In the genomic region with DNA sequence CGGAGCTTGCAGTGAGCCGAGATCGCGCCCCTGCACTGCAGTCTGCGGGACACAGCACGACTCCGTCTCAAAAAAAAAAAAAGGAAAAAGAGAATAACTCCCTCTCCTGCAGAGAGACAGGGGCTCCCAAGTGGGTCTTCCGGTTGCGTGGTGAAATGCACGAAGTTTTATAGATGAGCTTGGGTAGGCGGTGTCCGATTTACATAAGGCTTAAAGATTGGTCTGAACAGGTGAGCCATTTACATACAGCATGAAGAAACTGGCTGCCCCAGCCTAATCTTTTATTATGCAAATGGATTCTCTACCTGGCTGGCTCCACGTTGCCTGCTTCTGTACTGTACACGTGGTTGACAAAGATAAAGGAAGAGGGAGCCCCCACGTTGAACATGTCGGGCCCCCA, we compare ENCODE assay signal across 14 cellular contexts. TPM values are rescaled to one million over a fixed set of nuclear protein-coding genes. Genes with fewer than 3 reads are reported as not detected.
A peak's percentile ranks its signal among the peaks of the same experiment; 100 is the strongest.
DNase-seq lines count a peak whose midpoint lies in the region; ATAC-seq and TF ChIP-seq lines count a peak whose summit lies in the region.
"Had no signal": no experiment of that assay in that cellular context is flagged by ENCODE, and none has a peak within 500 bp of the region (broad histone marks: within the 10 kb centered on the region; RNA-seq: fewer than 3 reads in every experiment).

No MANE protein-coding gene starts in this region.

- H3K27ac Mint-ChIP-seq in H9 (peak overlapping the region; percentile 44 to 83 (median 76); a peak in 4 of 7 replicates), neural progenitor cell (no peak overlapping the region)
- H3K27ac Mint-ChIP-seq: activated naive CD8-positive, alpha-beta T cell treated with anti-CD3 and anti-CD28 coated beads, Interleukin-2, amount 10 ng/mL, durations not matched to agents 7 days and 5 days; stimulated activated naive B cell treated with anti-CD40 and anti-IgM and Interleukin-4, amounts not matched to agents 10 μg/mL and 1 μg/mL and 100 μg/mL, for 72 hours; T-helper 2 cell treated with Interferon-gamma antibody and Interleukin-4, amounts not matched to agents 5 μg/mL and 100 μg/mL, for 36 hours had no signal

- H3K4me1 Mint-ChIP-seq in H9 (peaks cover 16 to 17% of the 10 kb centered on the region in 2 experiments), neural progenitor cell (peaks cover 2% of the 10 kb centered on the region)
- H3K4me1 Mint-ChIP-seq: activated naive CD8-positive, alpha-beta T cell treated with anti-CD3 and anti-CD28 coated beads, Interleukin-2, amount 10 ng/mL, durations not matched to agents 7 days and 5 days; CD14-positive monocyte had no signal

- peak overlapping the region; percentile 40 for H3K4me3 ChIP-seq in epithelial cell of esophagus (ENCODE audit: low read length)
- peak overlapping the region; percentile 45 for H3K4me3 ChIP-seq in neural progenitor cell

- H3K79me1 ChIP-seq in H9 (ENCODE audit: insufficient read depth, low read depth, low read length, poor library complexity, severe bottlenecking) = no peaks in the 10 kb centered on the region

- H3K27me3 Mint-ChIP-seq in H9 (ENCODE audit: low read depth) = no peaks in the 10 kb centered on the region; the same call in 1 of the 2 replicates
- peaks cover 2% of the 10 kb centered on the region for H3K27me3 Mint-ChIP-seq in neural progenitor cell (ENCODE audit: insufficient read depth, low read depth)

- no peak for TF ChIP-seq CTCF in H9 (conservative IDR thresholded peaks at IDR 0.05)
- TF ChIP-seq CTCF in epithelial cell of esophagus (IDR thresholded peaks at IDR 0.05; ENCODE audit: insufficient read depth, low read depth, low read length, missing control alignments) = no peak
- no peak for TF ChIP-seq CTCF in neural progenitor cell (IDR thresholded peaks at IDR 0.05)

- H4K20me1 ChIP-seq in H9 (ENCODE audit: control insufficient read depth, insufficient read depth, insufficient read length) (no peaks in the 10 kb centered on the region), neural progenitor cell (ENCODE audit: low read depth) (no peaks in the 10 kb centered on the region)

- H3K27me3 ChIP-seq in H9 (ENCODE audit: insufficient read depth, low read length) (no peaks in the 10 kb centered on the region), neural progenitor cell (no peaks in the 10 kb centered on the region)

- peak overlapping the region; percentile 24 for H3K4me2 ChIP-seq in H9 (ENCODE audit: insufficient read depth, insufficient read length, low read length)
- H3K4me2 ChIP-seq in neural progenitor cell = peak overlapping the region; percentile 72

- H2BK15ac ChIP-seq in H9 (ENCODE audit: low read depth, low read length) = no peak overlapping the region

- no peak overlapping the region for H4K91ac ChIP-seq in H9 (ENCODE audit: insufficient read length, low read depth, low read length)

- H3K4ac ChIP-seq in H9 (ENCODE audit: low read depth, low read length) = no peak overlapping the region; the same call in 1 of the 2 replicates

- no peak overlapping the region for H3K56ac ChIP-seq in H9 (ENCODE audit: insufficient read length, low read depth, low read length)

- no peak overlapping the region for H4K5ac ChIP-seq in H9 (ENCODE audit: insufficient read length, low read depth, low read length)

- H4K8ac ChIP-seq in H9 (replicated peaks; ENCODE audit: insufficient read length, low read depth, low read length) = no peak overlapping the region

- H3K36me3 Mint-ChIP-seq in H9 (ENCODE audit: insufficient read depth in 1 of 3, low read depth in 3 of 3) (peaks cover 6 to 12% (median 6%) of the 10 kb centered on the region in 3 experiments), neural progenitor cell (no peaks in the 10 kb centered on the region)
- H3K36me3 Mint-ChIP-seq: activated naive CD8-positive, alpha-beta T cell treated with anti-CD3 and anti-CD28 coated beads, Interleukin-2, amount 10 ng/mL, durations not matched to agents 7 days and 5 days had no signal

- H3K23ac ChIP-seq in H9 (ENCODE audit: insufficient read length, low read depth, low read length) = no peak overlapping the region

- H3K4me1 ChIP-seq in H9 (ENCODE audit: insufficient read depth, low read length) = no peaks in the 10 kb centered on the region; the same call in 1 of the 2 replicates
- H3K4me1 ChIP-seq in neural progenitor cell = no peaks in the 10 kb centered on the region

- H2BK5ac ChIP-seq in H9 (ENCODE audit: insufficient read length, low read length) = no peak overlapping the region

- H3K9me3 Mint-ChIP-seq in H9 (peaks cover 21 to 59% of the 10 kb centered on the region in 2 experiments), neural progenitor cell (peaks cover 3% of the 10 kb centered on the region)
- H3K9me3 Mint-ChIP-seq: T-helper 2 cell treated with Interferon-gamma antibody and Interleukin-4, amounts not matched to agents 5 μg/mL and 100 μg/mL, for 36 hours had no signal

- H3K27ac ChIP-seq in H9 (ENCODE audit: insufficient read length, low read depth, low read length) = no peak overlapping the region
- no peak overlapping the region for H3K27ac ChIP-seq in neural progenitor cell

- H2BK120ac ChIP-seq in H9 (ENCODE audit: low read depth, low read length, poor library complexity, severe bottlenecking) = peak overlapping the region; percentile 38

- H3K79me2 ChIP-seq in H9 (ENCODE audit: insufficient read depth, low read length) = no peaks in the 10 kb centered on the region
- no peaks in the 10 kb centered on the region for H3K79me2 ChIP-seq in neural progenitor cell (ENCODE audit: low read depth)

- no peak overlapping the region for H2AK5ac ChIP-seq in H9 (ENCODE audit: insufficient read length, low read length)

- H2BK20ac ChIP-seq in H9 (ENCODE audit: low read depth, low read length, poor library complexity, severe bottlenecking) = no peak overlapping the region

- H3K23me2 ChIP-seq in H9 (ENCODE audit: insufficient read length, low read depth, low read length, poor library complexity, severe bottlenecking) = no peaks in the 10 kb centered on the region

- H3K9ac ChIP-seq in H9 (ENCODE audit: extremely low read depth, insufficient read length, low read length) (no peak overlapping the region), neural progenitor cell (no peak overlapping the region)

- H3K4me3 Mint-ChIP-seq in H9 = peak overlapping the region; percentile 54 to 59; a peak in 3 of 5 replicates
- H3K4me3 Mint-ChIP-seq in neural progenitor cell = no peak overlapping the region
- H3K4me3 Mint-ChIP-seq: activated naive CD8-positive, alpha-beta T cell treated with anti-CD3 and anti-CD28 coated beads, Interleukin-2, amount 10 ng/mL, durations not matched to agents 7 days and 5 days; CD14-positive monocyte; stimulated activated naive B cell treated with anti-CD40 and anti-IgM and Interleukin-4, amounts not matched to agents 10 μg/mL and 1 μg/mL and 100 μg/mL, for 72 hours; T-helper 2 cell treated with Interferon-gamma antibody and Interleukin-4, amounts not matched to agents 5 μg/mL and 100 μg/mL, for 36 hours had no signal

- H2BK12ac ChIP-seq in H9 (ENCODE audit: insufficient read length, low read depth, low read length) = no peak overlapping the region

- H3K36me3 ChIP-seq in neural progenitor cell = no peaks in the 10 kb centered on the region

- no CpG with 5 or more reads among the region's 16 CpGs for WGBS in H9 (ENCODE audit: extremely low coverage, insufficient read length, low lambda C conversion rate)

- H3F3A ChIP-seq in neural progenitor cell (ENCODE audit: low read depth) = peaks cover 4% of the 10 kb centered on the region

- no peak for ATAC-seq in GM21526 (IDR thresholded peaks at IDR 0.05; ENCODE audit: low FRiP score, unreplicated experiment)
- ATAC-seq: stimulated activated naive B cell treated with anti-CD40 and anti-IgM and Interleukin-4, amounts not matched to agents 10 μg/mL and 1 μg/mL and 100 μg/mL, for 72 hours had no signal

- H3K18ac ChIP-seq in H9 (ENCODE audit: insufficient read length, low read depth, low read length) = peak overlapping the region; percentile 75

- peak; percentile 88 for DNase-seq in H9
- DNase-seq in NCI-H2171 treated with DMSO at 0.1 percent for 48 hours (lab: John Stamatoyannopoulos, UW) = peak; percentile 88
- peak; percentile 44 for DNase-seq in epithelial cell of esophagus (ENCODE audit: low read depth)
- DNase-seq in neural progenitor cell (ENCODE audit: low spot score) = peak; percentile 16
- no peak for DNase-seq in NOMO-1 treated with DMSO at 0.1 percent for 48 hours (lab: John Stamatoyannopoulos, UW; ENCODE audit: unreplicated experiment)
- no peak for DNase-seq in T1000 (lab: John Stamatoyannopoulos, UW)
- DNase-seq in NAMALWA (ENCODE audit: low spot score) = no peak
- DNase-seq: activated naive CD8-positive, alpha-beta T cell treated with anti-CD3 and anti-CD28 coated beads, Interleukin-2, amount 10 ng/mL, durations not matched to agents 7 days and 5 days; occipital lobe; stimulated activated CD4-positive, alpha-beta T cell treated with anti-CD3 and anti-CD28 coated beads, Interleukin-1b, Interleukin-23, amount 100 ng/mL, for 48 hours; stimulated activated naive B cell treated with anti-CD40 and anti-IgM and Interleukin-4, amounts not matched to agents 10 μg/mL and 1 μg/mL and 100 μg/mL, for 72 hours had no signal

- no peak overlapping the region; the same call in 1 of the 2 replicates for H3K14ac ChIP-seq in H9 (ENCODE audit: insufficient read depth, low read length)

- H3K9me3 ChIP-seq in H9 (ENCODE audit: control insufficient read depth, low read depth, low read length) (no peaks in the 10 kb centered on the region), neural progenitor cell (ENCODE audit: low read depth) (no peaks in the 10 kb centered on the region)

- no peak overlapping the region for H2AFZ ChIP-seq in H9 (ENCODE audit: low read length)
- H2AFZ ChIP-seq in neural progenitor cell (replicated peaks) = peak overlapping the region; percentile 87

- no peak overlapping the region for H3T11ph ChIP-seq in H9 (ENCODE audit: low read length)

RNA-seq across cellular contexts. Expression of a gene that starts 19.5 kb away (rescaled TPM):
- total RNA-seq in H9 (2021) (1.2 and 1.4 TPM in 2 replicates), neural progenitor cell (ENCODE audit: low replicate concordance) (0.28 and 0.34 TPM in 2 replicates)

Comparison
In these comparisons a context has a peak if more than half of its experiments do, and no peak if none do; other contexts are left out.
1. DNase-seq: peak in H9 (single experiment), NCI-H2171 treated with DMSO at 0.1 percent for 48 hours (single experiment), epithelial cell of esophagus (single experiment) and neural progenitor cell (single experiment); none in NOMO-1 treated with DMSO at 0.1 percent for 48 hours (single experiment), T1000 (single experiment) and NAMALWA (single experiment).